ENCODE assay signal across 11 cellular contexts in the genomic region with DNA sequence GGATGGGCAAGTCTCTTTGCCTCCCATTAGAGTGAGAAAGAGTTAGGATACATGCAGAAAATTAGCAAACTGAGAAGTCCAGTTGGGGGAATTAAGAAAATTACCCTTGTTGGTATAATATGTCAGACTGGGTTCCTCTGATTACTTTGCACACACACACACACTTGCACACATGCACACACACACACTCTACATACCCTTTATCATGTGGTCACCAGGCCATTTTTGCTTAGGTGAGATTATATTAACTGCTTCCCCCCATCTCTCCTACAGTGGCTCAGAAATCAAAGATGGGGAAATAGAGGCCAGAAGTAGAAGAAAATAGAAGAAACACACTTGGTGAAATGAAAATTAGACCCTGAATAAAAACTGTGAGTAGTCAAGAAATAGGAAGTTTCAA. TPM values are rescaled to one million over a fixed set of nuclear protein-coding genes. Genes with fewer than 3 reads are reported as not detected.
DNase-seq lines count a peak whose midpoint lies in the region; ATAC-seq and TF ChIP-seq lines count a peak whose summit lies in the region.
"Had no signal": no experiment of that assay in that cellular context is flagged by ENCODE, and none has a peak within 500 bp of the region (broad histone marks: within the 10 kb centered on the region; RNA-seq: fewer than 3 reads in every experiment).

No MANE protein-coding gene starts in this region.

- H3K27me3 ChIP-seq in GM23338 (ENCODE audit: insufficient read depth) (peaks cover 89% of the 10 kb centered on the region), ascending aorta (no peaks in the 10 kb centered on the region)
- H3K27me3 ChIP-seq: body of pancreas had no signal

- no peak overlapping the region for H2AFZ ChIP-seq in GM23338

- H3K27ac ChIP-seq in 22Rv1 (0 out of 2 replicates have a peak overlapping the region, but pooled peaks have one; percentile 1), GM23338 (ENCODE audit: low read depth) (no peak overlapping the region), ascending aorta (peak overlapping the region; percentile 96 to 97)

- no peaks in the 10 kb centered on the region; the same call in 2 of the 3 replicates for H3K36me3 Mint-ChIP-seq in GM23338 (ENCODE audit: low read depth)
- no peaks in the 10 kb centered on the region for H3K36me3 Mint-ChIP-seq in nephron (ENCODE audit: low read depth)

- H3K27ac Mint-ChIP-seq in GM23338 (no peak overlapping the region), nephron (peak overlapping the region in 2 of 3 experiments; percentile 61 to 89)

- H3K4me2 ChIP-seq in GM23338 = no peak overlapping the region

- ATAC-seq in GM23338 (no peak), GM18909 (IDR thresholded peaks at IDR 0.05; ENCODE audit: poor library complexity, unreplicated experiment) (no peak)

- H3F3A ChIP-seq in GM23338 (replicated peaks; ENCODE audit: low read depth) = peaks cover 1% of the 10 kb centered on the region; the same call in 1 of the 2 replicates

- no peak for DNase-seq in GM23338 (ENCODE audit: low spot score)
- DNase-seq in ascending aorta (ENCODE audit: low spot score in 2 of 2) = no peak
- no peak for DNase-seq in COR-L47 (lab: John Stamatoyannopoulos, UW)
- no peak for DNase-seq in occipital lobe (lab: John Stamatoyannopoulos, UW)
- DNase-seq in NK-92 (lab: John Stamatoyannopoulos, UW; ENCODE audit: unreplicated experiment) = no peak
- DNase-seq: body of pancreas, NCI-H524 treated with DMSO at 0.1 percent for 48 hours, Right ventricle myocardium superior had no signal

- peaks cover 68% of the 10 kb centered on the region for H3K27me3 Mint-ChIP-seq in GM23338 (ENCODE audit: insufficient read depth, low read depth, poor library complexity)
- H3K27me3 Mint-ChIP-seq in nephron (ENCODE audit: low read depth) = peaks cover 26% of the 10 kb centered on the region

- peaks cover 29% of the 10 kb centered on the region for H3K4me1 Mint-ChIP-seq in GM23338
- H3K4me1 Mint-ChIP-seq in nephron = peaks cover 51% of the 10 kb centered on the region

- no peaks in the 10 kb centered on the region for H3K9me2 ChIP-seq in GM23338 (ENCODE audit: insufficient read depth)

- intact Hi-C loops in ascending aorta (cut with DNase I) = loop anchor here (1.0 kb wide), 1 partner anchor 31 kb away; a partner anchor contains a TSS

- H3K36me3 ChIP-seq in GM23338 (ENCODE audit: insufficient read depth) = no peaks in the 10 kb centered on the region
- no peaks in the 10 kb centered on the region for H3K36me3 ChIP-seq in ascending aorta

- H3K9me3 ChIP-seq in ascending aorta = no peaks in the 10 kb centered on the region
- H3K9me3 ChIP-seq: body of pancreas had no signal

- H3K79me2 ChIP-seq in GM23338 (replicated peaks; ENCODE audit: insufficient read depth) = no peaks in the 10 kb centered on the region

- H3K4me3 Mint-ChIP-seq in GM23338 = no peak overlapping the region; the same call in 2 of the 3 replicates
- H3K4me3 Mint-ChIP-seq in nephron = peak overlapping the region; percentile 97 to 98 (median 98)

- H3K4me3 ChIP-seq in GM23338 (0 out of 2 replicates have a peak overlapping the region, but pooled peaks have one; percentile 72), ascending aorta (peak overlapping the region in 1 of 2 donors; percentile 87)
- H3K4me3 ChIP-seq: body of pancreas had no signal

- TF ChIP-seq CTCF in 22Rv1 (IDR thresholded peaks at IDR 0.05) (no peak), GM23338 (conservative IDR thresholded peaks at IDR 0.05; ENCODE audit: low read depth in 2 of 2) (no peak), ascending aorta (IDR thresholded peaks at IDR 0.05) (no peak), nephron (IDR thresholded peaks at IDR 0.05; ENCODE audit: unreplicated experiment in 3 of 3) (no peak)

- H3K4me1 ChIP-seq in GM23338 (ENCODE audit: insufficient read depth) (peaks cover 22% of the 10 kb centered on the region), ascending aorta (peaks cover 23 to 59% of the 10 kb centered on the region in 2 donors)

- H4K20me1 ChIP-seq in GM23338 (replicated peaks; ENCODE audit: insufficient read depth) = no peaks in the 10 kb centered on the region

- H3K9me3 Mint-ChIP-seq in GM23338 (peaks cover 2% of the 10 kb centered on the region; the same call in 2 of the 3 replicates), nephron (no peaks in the 10 kb centered on the region)

TF ChIP-seq in GM23338, 12 proteins besides CTCF, POLR2A, EP300 and RAD21 (continues in another document):
- no peak for TF ChIP-seq CREB1 (CRISPR knock-in tag; IDR thresholded peaks at IDR 0.05; ENCODE audit: low read depth)
- no peak for TF ChIP-seq POLR2AphosphoS5 (IDR thresholded peaks at IDR 0.05; ENCODE audit: low read depth)
- TF ChIP-seq STAT1 (IDR thresholded peaks at IDR 0.05; ENCODE audit: unreplicated experiment) = no peak
- no peak for TF ChIP-seq ZNF331 (CRISPR knock-in tag; IDR thresholded peaks at IDR 0.05; ENCODE audit: low read depth)
- TF ChIP-seq, protein P1, sequence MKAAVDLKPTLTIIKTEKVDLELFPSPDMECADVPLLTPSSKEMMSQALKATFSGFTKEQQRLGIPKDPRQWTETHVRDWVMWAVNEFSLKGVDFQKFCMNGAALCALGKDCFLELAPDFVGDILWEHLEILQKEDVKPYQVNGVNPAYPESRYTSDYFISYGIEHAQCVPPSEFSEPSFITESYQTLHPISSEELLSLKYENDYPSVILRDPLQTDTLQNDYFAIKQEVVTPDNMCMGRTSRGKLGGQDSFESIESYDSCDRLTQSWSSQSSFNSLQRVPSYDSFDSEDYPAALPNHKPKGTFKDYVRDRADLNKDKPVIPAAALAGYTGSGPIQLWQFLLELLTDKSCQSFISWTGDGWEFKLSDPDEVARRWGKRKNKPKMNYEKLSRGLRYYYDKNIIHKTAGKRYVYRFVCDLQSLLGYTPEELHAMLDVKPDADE (IDR thresholded peaks at IDR 0.05) = no peak
- no peak for TF ChIP-seq NANOG (IDR thresholded peaks at IDR 0.05; ENCODE audit: borderline replicate concordance)
- no peak for TF ChIP-seq ZNF114 (CRISPR knock-in tag; IDR thresholded peaks at IDR 0.05)
- no peak for TF ChIP-seq EZH2phosphoT487 (IDR thresholded peaks at IDR 0.05; ENCODE audit: unreplicated experiment)
- no peak for TF ChIP-seq EZH2 (IDR thresholded peaks at IDR 0.05; ENCODE audit: low read depth, unreplicated experiment)
- TF ChIP-seq, protein P2, sequence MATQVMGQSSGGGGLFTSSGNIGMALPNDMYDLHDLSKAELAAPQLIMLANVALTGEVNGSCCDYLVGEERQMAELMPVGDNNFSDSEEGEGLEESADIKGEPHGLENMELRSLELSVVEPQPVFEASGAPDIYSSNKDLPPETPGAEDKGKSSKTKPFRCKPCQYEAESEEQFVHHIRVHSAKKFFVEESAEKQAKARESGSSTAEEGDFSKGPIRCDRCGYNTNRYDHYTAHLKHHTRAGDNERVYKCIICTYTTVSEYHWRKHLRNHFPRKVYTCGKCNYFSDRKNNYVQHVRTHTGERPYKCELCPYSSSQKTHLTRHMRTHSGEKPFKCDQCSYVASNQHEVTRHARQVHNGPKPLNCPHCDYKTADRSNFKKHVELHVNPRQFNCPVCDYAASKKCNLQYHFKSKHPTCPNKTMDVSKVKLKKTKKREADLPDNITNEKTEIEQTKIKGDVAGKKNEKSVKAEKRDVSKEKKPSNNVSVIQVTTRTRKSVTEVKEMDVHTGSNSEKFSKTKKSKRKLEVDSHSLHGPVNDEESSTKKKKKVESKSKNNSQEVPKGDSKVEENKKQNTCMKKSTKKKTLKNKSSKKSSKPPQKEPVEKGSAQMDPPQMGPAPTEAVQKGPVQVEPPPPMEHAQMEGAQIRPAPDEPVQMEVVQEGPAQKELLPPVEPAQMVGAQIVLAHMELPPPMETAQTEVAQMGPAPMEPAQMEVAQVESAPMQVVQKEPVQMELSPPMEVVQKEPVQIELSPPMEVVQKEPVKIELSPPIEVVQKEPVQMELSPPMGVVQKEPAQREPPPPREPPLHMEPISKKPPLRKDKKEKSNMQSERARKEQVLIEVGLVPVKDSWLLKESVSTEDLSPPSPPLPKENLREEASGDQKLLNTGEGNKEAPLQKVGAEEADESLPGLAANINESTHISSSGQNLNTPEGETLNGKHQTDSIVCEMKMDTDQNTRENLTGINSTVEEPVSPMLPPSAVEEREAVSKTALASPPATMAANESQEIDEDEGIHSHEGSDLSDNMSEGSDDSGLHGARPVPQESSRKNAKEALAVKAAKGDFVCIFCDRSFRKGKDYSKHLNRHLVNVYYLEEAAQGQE (IDR thresholded peaks at IDR 0.05; ENCODE audit: unreplicated experiment) = no peak

RNA-seq across cellular contexts. Expression of a gene that starts 0.9 kb away (rescaled TPM):
- 2.5 and 2.6 TPM in 2 replicates for total RNA-seq in GM23338 (2014; rRNA removed; shearing (Covaris generic))
- 0.76 and 1.1 TPM in 2 replicates for polyA plus RNA-seq in GM23338 (2016; fragmentation: Nextera tagmentation; extraction: Ambion mirVana)
- total RNA-seq in ascending aorta (44.0 TPM), occipital lobe (22.1 TPM)

RNA-seq across cellular contexts. Expression of a gene that starts 5.6 kb away (rescaled TPM):
- total RNA-seq in GM23338 (2014; rRNA removed; shearing (Covaris generic)) = 0.35 and 2.2 TPM in 2 replicates
- 0.09 and 0.16 TPM in 2 replicates for polyA plus RNA-seq in GM23338 (2016; fragmentation: Nextera tagmentation; extraction: Ambion mirVana)
- total RNA-seq in ascending aorta = 13.6 TPM
- total RNA-seq in occipital lobe = 2.2 TPM

RNA-seq across cellular contexts. Expression of a gene that starts 5.8 kb away (rescaled TPM):
- total RNA-seq in GM23338 (2014; rRNA removed; shearing (Covaris generic)) = 0.82 and 3.1 TPM in 2 replicates
- polyA plus RNA-seq in GM23338 (2016; fragmentation: Nextera tagmentation; extraction: Ambion mirVana) = 9.5 and 9.8 TPM in 2 replicates
- total RNA-seq in ascending aorta (22.9 TPM), occipital lobe (16.2 TPM)

RNA-seq across cellular contexts. Expression of a gene that starts 31.4 kb away (rescaled TPM):
- 170 and 212 TPM in 2 replicates for total RNA-seq in GM23338 (2014; rRNA removed; shearing (Covaris generic))
- 286 and 312 TPM in 2 replicates for polyA plus RNA-seq in GM23338 (2016; fragmentation: Nextera tagmentation; extraction: Ambion mirVana)
- total RNA-seq in ascending aorta = 48.9 TPM
- 81.6 TPM for total RNA-seq in occipital lobe

RNA-seq across cellular contexts. Expression of a gene that starts 37.6 kb away (rescaled TPM):
- 29.1 and 31.5 TPM in 2 replicates for total RNA-seq in GM23338 (2014; rRNA removed; shearing (Covaris generic))
- 19.5 and 22.8 TPM in 2 replicates for polyA plus RNA-seq in GM23338 (2016; fragmentation: Nextera tagmentation; extraction: Ambion mirVana)
- total RNA-seq in ascending aorta = 877 TPM
- total RNA-seq in occipital lobe = 317 TPM
